In the genomic region with DNA sequence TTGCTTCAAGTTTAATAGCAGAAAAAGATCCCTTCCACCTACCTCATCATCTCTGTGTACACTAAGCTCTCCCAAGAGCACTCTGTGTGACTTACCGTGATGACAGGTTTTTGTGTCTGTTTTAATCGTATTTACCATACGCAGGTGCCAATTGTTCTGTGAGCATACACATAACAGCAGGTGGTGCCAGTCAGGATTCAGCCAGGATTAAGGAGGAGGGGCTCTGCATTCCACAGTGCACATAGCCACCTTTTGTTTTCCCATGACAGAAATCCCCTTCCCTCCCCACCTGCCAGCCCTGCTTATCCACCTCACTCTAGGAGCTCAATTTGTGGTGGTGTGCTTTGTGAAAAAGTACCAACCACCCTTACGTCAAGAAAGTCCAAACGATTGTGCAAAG, we compare ENCODE assay signal across 1 cellular context.
TF ChIP-seq lines count a peak whose summit lies in the region.

No MANE protein-coding gene starts in this region.

TF ChIP-seq in GM23338, 12 proteins besides CTCF, POLR2A, EP300 and RAD21 (continued from another document):
- TF ChIP-seq, protein P1, sequence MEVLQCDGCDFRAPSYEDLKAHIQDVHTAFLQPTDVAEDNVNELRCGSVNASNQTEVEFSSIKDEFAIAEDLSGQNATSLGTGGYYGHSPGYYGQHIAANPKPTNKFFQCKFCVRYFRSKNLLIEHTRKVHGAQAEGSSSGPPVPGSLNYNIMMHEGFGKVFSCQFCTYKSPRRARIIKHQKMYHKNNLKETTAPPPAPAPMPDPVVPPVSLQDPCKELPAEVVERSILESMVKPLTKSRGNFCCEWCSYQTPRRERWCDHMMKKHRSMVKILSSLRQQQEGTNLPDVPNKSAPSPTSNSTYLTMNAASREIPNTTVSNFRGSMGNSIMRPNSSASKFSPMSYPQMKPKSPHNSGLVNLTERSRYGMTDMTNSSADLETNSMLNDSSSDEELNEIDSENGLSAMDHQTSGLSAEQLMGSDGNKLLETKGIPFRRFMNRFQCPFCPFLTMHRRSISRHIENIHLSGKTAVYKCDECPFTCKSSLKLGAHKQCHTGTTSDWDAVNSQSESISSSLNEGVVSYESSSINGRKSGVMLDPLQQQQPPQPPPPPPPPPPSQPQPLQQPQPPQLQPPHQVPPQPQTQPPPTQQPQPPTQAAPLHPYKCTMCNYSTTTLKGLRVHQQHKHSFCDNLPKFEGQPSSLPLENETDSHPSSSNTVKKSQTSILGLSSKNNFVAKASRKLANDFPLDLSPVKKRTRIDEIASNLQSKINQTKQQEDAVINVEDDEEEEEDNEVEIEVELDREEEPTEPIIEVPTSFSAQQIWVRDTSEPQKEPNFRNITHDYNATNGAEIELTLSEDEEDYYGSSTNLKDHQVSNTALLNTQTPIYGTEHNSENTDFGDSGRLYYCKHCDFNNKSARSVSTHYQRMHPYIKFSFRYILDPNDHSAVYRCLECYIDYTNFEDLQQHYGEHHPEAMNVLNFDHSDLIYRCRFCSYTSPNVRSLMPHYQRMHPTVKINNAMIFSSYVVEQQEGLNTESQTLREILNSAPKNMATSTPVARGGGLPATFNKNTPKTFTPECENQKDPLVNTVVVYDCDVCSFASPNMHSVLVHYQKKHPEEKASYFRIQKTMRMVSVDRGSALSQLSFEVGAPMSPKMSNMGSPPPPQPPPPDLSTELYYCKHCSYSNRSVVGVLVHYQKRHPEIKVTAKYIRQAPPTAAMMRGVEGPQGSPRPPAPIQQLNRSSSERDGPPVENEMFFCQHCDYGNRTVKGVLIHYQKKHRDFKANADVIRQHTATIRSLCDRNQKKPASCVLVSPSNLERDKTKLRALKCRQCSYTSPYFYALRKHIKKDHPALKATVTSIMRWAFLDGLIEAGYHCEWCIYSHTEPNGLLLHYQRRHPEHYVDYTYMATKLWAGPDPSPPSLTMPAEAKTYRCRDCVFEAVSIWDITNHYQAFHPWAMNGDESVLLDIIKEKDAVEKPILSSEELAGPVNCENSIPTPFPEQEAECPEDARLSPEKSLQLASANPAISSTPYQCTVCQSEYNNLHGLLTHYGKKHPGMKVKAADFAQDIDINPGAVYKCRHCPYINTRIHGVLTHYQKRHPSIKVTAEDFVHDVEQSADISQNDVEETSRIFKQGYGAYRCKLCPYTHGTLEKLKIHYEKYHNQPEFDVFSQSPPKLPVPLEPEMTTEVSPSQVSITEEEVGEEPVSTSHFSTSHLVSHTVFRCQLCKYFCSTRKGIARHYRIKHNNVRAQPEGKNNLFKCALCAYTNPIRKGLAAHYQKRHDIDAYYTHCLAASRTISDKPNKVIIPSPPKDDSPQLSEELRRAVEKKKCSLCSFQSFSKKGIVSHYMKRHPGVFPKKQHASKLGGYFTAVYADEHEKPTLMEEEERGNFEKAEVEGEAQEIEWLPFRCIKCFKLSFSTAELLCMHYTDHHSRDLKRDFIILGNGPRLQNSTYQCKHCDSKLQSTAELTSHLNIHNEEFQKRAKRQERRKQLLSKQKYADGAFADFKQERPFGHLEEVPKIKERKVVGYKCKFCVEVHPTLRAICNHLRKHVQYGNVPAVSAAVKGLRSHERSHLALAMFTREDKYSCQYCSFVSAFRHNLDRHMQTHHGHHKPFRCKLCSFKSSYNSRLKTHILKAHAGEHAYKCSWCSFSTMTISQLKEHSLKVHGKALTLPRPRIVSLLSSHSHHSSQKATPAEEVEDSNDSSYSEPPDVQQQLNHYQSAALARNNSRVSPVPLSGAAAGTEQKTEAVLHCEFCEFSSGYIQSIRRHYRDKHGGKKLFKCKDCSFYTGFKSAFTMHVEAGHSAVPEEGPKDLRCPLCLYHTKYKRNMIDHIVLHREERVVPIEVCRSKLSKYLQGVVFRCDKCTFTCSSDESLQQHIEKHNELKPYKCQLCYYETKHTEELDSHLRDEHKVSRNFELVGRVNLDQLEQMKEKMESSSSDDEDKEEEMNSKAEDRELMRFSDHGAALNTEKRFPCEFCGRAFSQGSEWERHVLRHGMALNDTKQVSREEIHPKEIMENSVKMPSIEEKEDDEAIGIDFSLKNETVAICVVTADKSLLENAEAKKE (CRISPR knock-in tag; IDR thresholded peaks at IDR 0.05) = peak; percentile 80
TF ChIP-seq in GM23338: peak in this region for 3.
